21 cellular contexts compared by ENCODE assay signal in the genomic region with DNA sequence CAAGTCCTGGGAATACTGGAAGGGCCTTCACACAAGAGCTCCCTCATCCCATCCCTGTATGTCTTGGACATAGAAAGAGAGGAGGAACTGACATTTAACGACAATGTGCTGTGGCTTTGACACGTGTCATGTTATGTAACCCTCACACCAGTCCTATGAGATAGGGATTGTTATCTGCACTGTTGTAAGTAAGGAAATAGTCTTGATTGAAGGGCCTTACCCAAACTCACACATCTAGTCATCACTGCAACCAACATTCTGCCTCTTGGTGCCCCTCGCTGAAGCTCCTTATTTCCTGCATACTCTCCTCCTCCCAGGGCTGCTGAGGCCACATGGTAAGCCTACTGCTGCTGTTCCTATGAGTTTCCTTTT.
A peak's percentile ranks its signal among the peaks of the same experiment; 100 is the strongest.
DNase-seq lines count a peak whose midpoint lies in the region; ATAC-seq and TF ChIP-seq lines count a peak whose summit lies in the region.
"Had no signal": no experiment of that assay in that cellular context is flagged by ENCODE, and none has a peak within 500 bp of the region (broad histone marks: within the 10 kb centered on the region; RNA-seq: fewer than 3 reads in every experiment).

No MANE protein-coding gene starts in this region.

- intact Hi-C loops in CD14-positive monocyte (cut with micrococcal nuclease) = no loop called here

- H3K4me1 Mint-ChIP-seq in CD14-positive monocyte (peaks cover 58% of the 10 kb centered on the region), nephron (peaks cover 82% of the 10 kb centered on the region)
- H3K4me1 Mint-ChIP-seq: stimulated activated effector memory CD8-positive, alpha-beta T cell treated with anti-CD3 and anti-CD28 coated beads, Interleukin-12 subunit alpha, Interleukin-12 subunit beta, amount 100 ng/mL, for 72 hours had no signal

- no peak for ATAC-seq in HG02759 (IDR thresholded peaks at IDR 0.05; ENCODE audit: unreplicated experiment)
- ATAC-seq: activated CD8-positive, alpha-beta T cell treated with anti-CD3 and anti-CD28 coated beads, Interleukin-2, amount 10 ng/mL, durations not matched to agents 7 days and 5 days; PC-3; stimulated activated effector memory CD8-positive, alpha-beta T cell treated with anti-CD3 and anti-CD28 coated beads, Interleukin-12 subunit alpha, Interleukin-12 subunit beta, amount 100 ng/mL, for 72 hours; upper lobe of right lung had no signal

- no peaks in the 10 kb centered on the region for H3K36me3 Mint-ChIP-seq in CD14-positive monocyte
- H3K36me3 Mint-ChIP-seq in nephron (ENCODE audit: low read depth) = no peaks in the 10 kb centered on the region
- H3K36me3 Mint-ChIP-seq: stimulated activated effector memory CD8-positive, alpha-beta T cell treated with anti-CD3 and anti-CD28 coated beads, Interleukin-12 subunit alpha, Interleukin-12 subunit beta, amount 100 ng/mL, for 72 hours had no signal

- H3K27ac ChIP-seq in HL-60 (replicated peaks) = peak overlapping the region; percentile 90
- no peak overlapping the region for H3K27ac ChIP-seq in hepatocyte
- H3K27ac ChIP-seq: parathyroid adenoma had no signal

- no peaks in the 10 kb centered on the region for H3K9me2 ChIP-seq in hepatocyte (replicated peaks; ENCODE audit: insufficient read depth)
- H3K9me2 ChIP-seq: SK-N-SH had no signal

- peaks cover 24% of the 10 kb centered on the region for H3K4me1 ChIP-seq in hepatocyte (ENCODE audit: insufficient read depth)
- H3K4me1 ChIP-seq: parathyroid adenoma had no signal

- H3K9me3 ChIP-seq in hepatocyte (ENCODE audit: low read depth) = no peaks in the 10 kb centered on the region
- H3K9me3 ChIP-seq: SK-N-SH, upper lobe of right lung had no signal

- no peaks in the 10 kb centered on the region for H4K20me1 ChIP-seq in hepatocyte (ENCODE audit: insufficient read depth, poor library complexity, severe bottlenecking)

- no peak overlapping the region for H2AFZ ChIP-seq in hepatocyte
- H2AFZ ChIP-seq: parathyroid adenoma had no signal

- H3K36me3 ChIP-seq in hepatocyte (replicated peaks; ENCODE audit: insufficient read depth, low read depth) = no peaks in the 10 kb centered on the region
- H3K36me3 ChIP-seq: upper lobe of right lung had no signal

- peak overlapping the region in 1 of 2 donors; percentile 54 for H3K4me3 Mint-ChIP-seq in CD14-positive monocyte
- H3K4me3 Mint-ChIP-seq in nephron = no peak overlapping the region
- H3K4me3 Mint-ChIP-seq: activated CD8-positive, alpha-beta T cell treated with anti-CD3 and anti-CD28 coated beads, Interleukin-2, amount 10 ng/mL, durations not matched to agents 7 days and 5 days; stimulated activated effector memory CD8-positive, alpha-beta T cell treated with anti-CD3 and anti-CD28 coated beads, Interleukin-12 subunit alpha, Interleukin-12 subunit beta, amount 100 ng/mL, for 72 hours had no signal

- H3K27me3 ChIP-seq in HL-60 (ENCODE audit: insufficient read depth, poor library complexity, severe bottlenecking) = no peaks in the 10 kb centered on the region
- H3K27me3 ChIP-seq in hepatocyte = no peaks in the 10 kb centered on the region
- H3K27me3 ChIP-seq: upper lobe of right lung had no signal

- no peak for TF ChIP-seq CTCF in CD14-positive monocyte (IDR thresholded peaks at IDR 0.05)
- no peak for TF ChIP-seq CTCF in HL-60 (IDR thresholded peaks at IDR 0.05; ENCODE audit: insufficient read depth, low read length)
- no peak for TF ChIP-seq CTCF in nephron (IDR thresholded peaks at IDR 0.05; ENCODE audit: unreplicated experiment in 3 of 3)
- no peak for TF ChIP-seq CTCF in hepatocyte (IDR thresholded peaks at IDR 0.05; ENCODE audit: poor library complexity)

- no peak overlapping the region for H3K4me2 ChIP-seq in hepatocyte
- H3K4me2 ChIP-seq: SK-N-SH had no signal

- H3K27me3 Mint-ChIP-seq in CD14-positive monocyte (ENCODE audit: low read depth in 3 of 3) (peaks cover 0 to 2% (median 1%) of the 10 kb centered on the region in 3 donors), nephron (ENCODE audit: low read depth) (no peaks in the 10 kb centered on the region)

- H3K79me2 ChIP-seq in hepatocyte = no peaks in the 10 kb centered on the region
- H3K79me2 ChIP-seq: parathyroid adenoma had no signal

- H3K9me3 Mint-ChIP-seq in CD14-positive monocyte = peaks cover 0 to 2% (median 0%) of the 10 kb centered on the region in 7 donors
- H3K9me3 Mint-ChIP-seq in nephron = no peaks in the 10 kb centered on the region
- H3K9me3 Mint-ChIP-seq: stimulated activated effector memory CD8-positive, alpha-beta T cell treated with anti-CD3 and anti-CD28 coated beads, Interleukin-12 subunit alpha, Interleukin-12 subunit beta, amount 100 ng/mL, for 72 hours had no signal

- 95% methylated on average over 3 of the region's 3 CpGs for WGBS in hepatocyte (ENCODE audit: low lambda C conversion rate, missing lambda C conversion rate)

- DNase-seq in CD14-positive monocyte (ENCODE audit: low spot score) = no peak
- peak; percentile 91 to 95 for DNase-seq in HL-60 (ENCODE audit: low read depth in 1 of 2, low spot score in 1 of 2)
- DNase-seq in SKM-1 (lab: John Stamatoyannopoulos, UW; ENCODE audit: unreplicated experiment) = peak; percentile 96
- no peak for DNase-seq in hepatocyte (ENCODE audit: low spot score)
- no peak for DNase-seq in NCI-H510A (lab: John Stamatoyannopoulos, UW)
- DNase-seq in anterior cingulate cortex (lab: John Stamatoyannopoulos, UW) = no peak
- DNase-seq: ACHN; activated CD8-positive, alpha-beta T cell treated with anti-CD3 and anti-CD28 coated beads, Interleukin-2, amount 10 ng/mL, durations not matched to agents 7 days and 5 days; effector CD4-positive, alpha-beta T cell; hypothalamus; left cardiac atrium; NCI-H2029; NCI-H446 treated with DMSO at 0.1 percent for 48 hours; PC-3; SK-N-SH; small intestine; upper lobe of right lung had no signal

- H3K27ac Mint-ChIP-seq in CD14-positive monocyte (peak overlapping the region in 6 of 7 donors; percentile 55 to 91 (median 72)), nephron (peak overlapping the region; percentile 63 to 86 (median 84))
- H3K27ac Mint-ChIP-seq: activated CD8-positive, alpha-beta T cell treated with anti-CD3 and anti-CD28 coated beads, Interleukin-2, amount 10 ng/mL, durations not matched to agents 7 days and 5 days; stimulated activated effector memory CD8-positive, alpha-beta T cell treated with anti-CD3 and anti-CD28 coated beads, Interleukin-12 subunit alpha, Interleukin-12 subunit beta, amount 100 ng/mL, for 72 hours had no signal

- no peak overlapping the region for H3K4me3 ChIP-seq in HL-60 (replicated peaks; ENCODE audit: insufficient read depth, low read length)
- H3K4me3 ChIP-seq in hepatocyte = no peak overlapping the region
- H3K4me3 ChIP-seq: upper lobe of right lung had no signal

Comparison
In these comparisons a context has a peak if more than half of its experiments do, and no peak if none do; other contexts are left out.
1. DNase-seq: peak in HL-60 (2 of 2) and SKM-1 (single experiment); none in CD14-positive monocyte (single experiment), hepatocyte (single experiment), NCI-H510A (single experiment) and anterior cingulate cortex (0 of 58).